ENCODE assay signal across 8 cellular contexts in the genomic region with DNA sequence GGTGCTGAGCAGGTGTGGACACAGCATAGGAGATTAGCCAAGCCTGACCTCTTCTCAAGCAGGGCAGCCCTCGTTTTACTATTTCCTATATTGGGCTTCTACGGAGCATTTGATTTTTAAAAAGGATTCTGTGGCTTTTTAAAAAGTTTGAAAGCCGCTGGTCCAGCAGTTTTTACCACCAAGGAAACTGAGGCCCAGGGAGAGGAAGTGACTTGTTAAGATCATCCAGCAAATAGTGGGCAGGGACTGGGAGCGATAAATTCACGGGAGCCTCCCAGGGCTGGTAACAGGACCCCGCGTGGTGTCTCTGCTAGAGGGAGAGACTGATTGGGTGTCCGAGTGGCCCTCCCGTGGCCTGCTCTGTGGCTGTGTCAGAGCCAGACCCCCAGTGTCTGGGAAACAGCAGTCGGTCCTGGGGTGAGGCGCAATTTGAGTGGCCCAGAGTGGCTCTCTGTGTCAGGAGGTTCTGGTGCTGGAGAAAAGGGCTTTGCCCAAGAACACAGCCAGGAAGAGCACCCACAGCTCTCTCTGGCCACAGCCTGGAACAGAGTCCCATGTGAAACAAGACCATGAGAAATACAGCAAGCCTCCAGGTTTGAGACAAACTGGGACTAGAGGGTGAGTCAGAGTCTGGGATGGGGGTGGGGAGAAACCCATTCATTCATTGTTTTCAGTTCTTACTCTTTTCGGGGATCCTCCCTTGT. TPM values are rescaled to one million over a fixed set of nuclear protein-coding genes. Genes with fewer than 3 reads are reported as not detected.
A peak's percentile ranks its signal among the peaks of the same experiment; 100 is the strongest.
DNase-seq lines count a peak whose midpoint lies in the region; ATAC-seq and TF ChIP-seq lines count a peak whose summit lies in the region.

No MANE protein-coding gene starts in this region.

- H3K27ac ChIP-seq in KMS-11: no peak overlapping the region

- peak; percentile 49 for ATAC-seq in omental fat pad (ENCODE audit: low FRiP score)
- no peak for ATAC-seq in GM21390 (IDR thresholded peaks at IDR 0.05; ENCODE audit: unreplicated experiment)

- no peaks in the 10 kb centered on the region for H3K27me3 ChIP-seq in KMS-11 (ENCODE audit: insufficient read depth, low read depth)

- CTCF ChIA-PET in GM10248 (lab: Yijun Ruan, JAX): interaction anchor here (1.4 to 1.9 kb wide), 2 partner anchors 13 to 225 kb away, joined by 3 to 12 read pairs; no protein-coding TSS in a partner anchor

- no peaks in the 10 kb centered on the region for H4K20me1 ChIP-seq in KMS-11 (ENCODE audit: insufficient read depth)

- peaks cover 24% of the 10 kb centered on the region for H3K79me2 ChIP-seq in KMS-11 (ENCODE audit: insufficient read depth, low read depth)

- no peaks in the 10 kb centered on the region for H3K36me3 ChIP-seq in KMS-11 (ENCODE audit: insufficient read depth)

- H2AFZ ChIP-seq in KMS-11 (ENCODE audit: low read depth): peak overlapping the region; percentile 34

- peak overlapping the region; percentile 53; the same call in 1 of the 2 replicates for H3K9ac ChIP-seq in KMS-11

- peaks cover 44% of the 10 kb centered on the region for H3K4me1 ChIP-seq in KMS-11 (ENCODE audit: low read depth, poor library complexity, severe bottlenecking)

- TF ChIP-seq CTCF in GM10248 (IDR thresholded peaks at IDR 0.05; ENCODE audit: control extremely low read depth, extremely low read depth, low read depth, missing control alignments) (no peak), KMS-11 (conservative IDR thresholded peaks at IDR 0.05; ENCODE audit: low read depth, low read length) (no peak), foreskin fibroblast (IDR thresholded peaks at IDR 0.05; ENCODE audit: low read depth, low read length) (no peak), omental fat pad (IDR thresholded peaks at IDR 0.05) (no peak)

- DNase-seq in GM10248 (ENCODE audit: extremely low spot score) (peak; percentile 70), activated T-cell treated with anti-CD3 and anti-CD28 coated beads for 48 hours (ENCODE audit: low read depth) (peak; percentile 60), foreskin fibroblast (peak; percentile 68 to 83), omental fat pad (ENCODE audit: low spot score) (no peak), D341Med (ENCODE audit: low spot score) (no peak), NCI-H2029 (lab: John Stamatoyannopoulos, UW) (no peak)

- peak overlapping the region; percentile 82 for H3K4me2 ChIP-seq in KMS-11

- POLR2A ChIA-PET in GM10248 (lab: Yijun Ruan, JAX): no interaction called here

- no peak overlapping the region for H3K4me3 ChIP-seq in KMS-11 (IDR thresholded peaks at IDR 0.05; ENCODE audit: insufficient read depth, low read depth, low read length)
- peak overlapping the region; percentile 74 to 75 for H3K4me3 ChIP-seq in foreskin fibroblast (ENCODE audit: low read depth in 1 of 2, low read length in 2 of 2)

RNA-seq across cellular contexts. Expression of a gene that starts 4.2 kb away (rescaled TPM):
- total RNA-seq in omental fat pad: 100 to 1,000 TPM in 2 of 4 donors, 10 to 100 TPM in 2; 58.7 to 121 (median 92.3) TPM

RNA-seq across cellular contexts. Expression of a gene that starts 11.7 kb away (rescaled TPM):
- total RNA-seq in omental fat pad: 100 to 1,000 TPM in 1 of 4 donors, 10 to 100 TPM in 3; 57.0 to 146 (median 77.2) TPM

RNA-seq across cellular contexts. Expression of a gene that starts 30.5 kb away (rescaled TPM):
- 10 to 100 TPM; 32.9 to 90.3 (median 66.4) TPM for total RNA-seq in omental fat pad

RNA-seq across cellular contexts. Expression of a gene that starts 59.7 kb away (rescaled TPM):
- total RNA-seq in omental fat pad: 10 to 100 TPM; 11.2 to 27.3 (median 18.0) TPM

Comparison
In these comparisons a context has a peak if more than half of its experiments do, and no peak if none do; other contexts are left out.
1. DNase-seq: peak in GM10248 (single experiment), activated T-cell treated with anti-CD3 and anti-CD28 coated beads for 48 hours (single experiment) and foreskin fibroblast (2 of 2); none in omental fat pad (single experiment), D341Med (single experiment) and NCI-H2029 (single experiment).